In the genomic region with DNA sequence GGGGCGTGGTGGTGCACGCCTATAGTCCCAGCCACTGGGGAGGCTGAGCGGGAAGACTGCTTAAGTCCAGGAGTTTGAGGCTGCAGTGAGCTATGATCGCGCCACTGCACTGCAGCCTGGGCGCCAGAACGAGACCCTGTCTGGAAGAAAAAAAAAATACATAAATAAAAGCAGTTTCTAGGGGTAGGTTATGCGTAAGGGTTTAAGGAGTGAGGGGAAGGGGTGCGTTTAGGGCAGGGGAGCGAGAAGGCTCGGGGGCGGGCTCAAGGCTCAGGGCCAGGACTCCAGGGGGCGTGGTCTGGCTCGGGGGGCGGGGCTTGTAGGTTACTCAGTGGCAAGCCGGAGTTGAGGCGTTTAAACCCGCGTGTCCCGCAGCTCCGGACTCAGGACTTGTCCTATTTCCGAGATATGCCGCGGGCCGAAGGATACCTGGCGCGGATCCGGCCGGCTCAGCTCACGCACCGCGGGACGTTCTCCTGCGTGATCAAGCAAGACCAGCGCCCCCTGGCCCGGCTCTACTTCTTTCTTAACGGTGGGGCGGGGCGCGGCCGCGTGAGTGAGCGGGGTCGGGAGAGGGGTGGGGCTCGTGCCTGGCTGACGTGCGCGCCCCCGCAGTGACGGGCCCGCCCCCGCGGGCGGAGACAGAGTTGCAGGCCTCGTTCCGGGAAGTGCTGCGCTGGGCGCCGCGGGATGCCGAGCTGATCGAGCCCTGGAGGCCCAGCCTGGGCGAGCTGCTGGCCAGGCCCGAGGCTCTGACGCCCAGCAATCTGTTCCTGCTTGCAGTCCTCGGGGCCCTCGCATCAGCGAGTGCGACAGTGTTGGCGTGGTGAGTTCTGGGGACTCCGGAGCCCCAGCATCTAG, we compare ENCODE assay signal across 8 cellular contexts. TPM values are rescaled to one million over a fixed set of nuclear protein-coding genes. Genes with fewer than 3 reads are reported as not detected.
A peak's percentile ranks its signal among the peaks of the same experiment; 100 is the strongest.
DNase-seq lines count a peak whose midpoint lies in the region; ATAC-seq, FAIRE-seq and TF ChIP-seq lines count a peak whose summit lies in the region.

No MANE protein-coding gene starts in this region.

- peaks cover 0 to 6% (median 0%) of the 10 kb centered on the region in 3 donors for H3K9me3 Mint-ChIP-seq in IgD-negative memory B cell

- H3K36me3 Mint-ChIP-seq in IgD-negative memory B cell: peaks cover 1% of the 10 kb centered on the region

- peak overlapping the region; percentile 29 to 83 (median 67) for H3K27ac Mint-ChIP-seq in IgD-negative memory B cell

- peak overlapping the region; percentile 84 to 96 (median 92) for H3K4me3 Mint-ChIP-seq in IgD-negative memory B cell

- DNase-seq in D721Med (ENCODE audit: insufficient read length, low spot score) (peak; percentile 98), SIG-M5 treated with dmso at 0.1 percent for 504 hours (lab: John Stamatoyannopoulos, UW; ENCODE audit: unreplicated experiment) (peak; percentile 84), frontal cortex (ENCODE audit: low spot score in 2 of 2) (peak; percentile 95 to 98), non-pigmented ciliary epithelial cell (ENCODE audit: low read depth) (peak; percentile 65), substantia nigra (lab: John Stamatoyannopoulos, UW) (peak; percentile 68 to 99 (median 90))
- DNase-seq in activated naive CD4-positive, alpha-beta T cell treated with Interleukin-2 at 50 U/mL for 16 hours: peak; percentile 97

- TF ChIP-seq CTCF in D721Med (IDR thresholded peaks at IDR 0.05; ENCODE audit: insufficient read depth, missing control alignments): no peak

- peaks cover 10 to 20% (median 14%) of the 10 kb centered on the region in 3 donors for H3K4me1 Mint-ChIP-seq in IgD-negative memory B cell

- peak overlapping the region; percentile 96 for H3K27ac ChIP-seq in substantia nigra (ENCODE audit: low read depth, low read length, poor library complexity, severe bottlenecking)

- peak; percentile 82 for ATAC-seq in GM21447 (IDR thresholded peaks at IDR 0.05; ENCODE audit: unreplicated experiment)

- FAIRE-seq in D721Med (lab: Jason Lieb, UNC) (no peak), frontal cortex (lab: Jason Lieb, UNC) (no peak)

- peaks cover 21% of the 10 kb centered on the region for H3K27me3 Mint-ChIP-seq in IgD-negative memory B cell

RNA-seq across cellular contexts. Expression of gene SPACA6, which starts 10.8 kb away (rescaled TPM):
- 2.1 TPM for polyA plus RNA-seq in IgD-negative memory B cell
- total RNA-seq in frontal cortex: 3.7 TPM

RNA-seq across cellular contexts. Expression of gene HAS1, which starts 19.9 kb away (rescaled TPM):
- polyA plus RNA-seq in IgD-negative memory B cell: not detected
- total RNA-seq in frontal cortex: 3.3 TPM

RNA-seq across cellular contexts. Expression of gene FPR1, which starts 47.8 kb away (rescaled TPM):
- polyA plus RNA-seq in IgD-negative memory B cell: 1.5 TPM
- total RNA-seq in frontal cortex: 4.5 TPM

RNA-seq across cellular contexts. Expression of gene FPR2, which starts 57.1 kb away (rescaled TPM):
- not detected for polyA plus RNA-seq in IgD-negative memory B cell
- total RNA-seq in frontal cortex: 0.41 TPM

RNA-seq across cellular contexts. Expression of gene SIGLEC14, which starts 57.3 kb away (rescaled TPM):
- 15.0 TPM for polyA plus RNA-seq in IgD-negative memory B cell
- 0.41 TPM for total RNA-seq in frontal cortex

Comparison
In these comparisons a context has a peak if more than half of its experiments do, and no peak if none do; other contexts are left out.
1. Peak in every context shown above with its lines: DNase-seq, ATAC-seq and H3K27ac ChIP-seq.